In genomic region chr7:129958643-129959479, GRCh38 we compare ENCODE assay signal across 9 cellular contexts.
DNase-seq lines count a peak whose midpoint lies in the region; FAIRE-seq and TF ChIP-seq lines count a peak whose summit lies in the region.
"Had no signal": no experiment of that assay in that cellular context is flagged by ENCODE, and none has a peak within 500 bp of the region (broad histone marks: within the 10 kb centered on the region; RNA-seq: fewer than 3 reads in every experiment).

No MANE protein-coding gene starts in this region.

- in situ Hi-C loops in GM13977 (cut with MboI; ENCODE audit: low pct_unique_long_range_greater_than_20kb, low sequenced_read_pairs, unreplicated experiment): no loop called here
- in situ Hi-C loops in GM13976 (cut with MboI; ENCODE audit: low sequenced_read_pairs, unreplicated experiment): no loop called here

- no peak for FAIRE-seq in urothelium cell line (lab: Jason Lieb, UNC)

- no peak for TF ChIP-seq CTCF in GM13977 (IDR thresholded peaks at IDR 0.05; ENCODE audit: extremely low read depth, insufficient read depth, missing control alignments)
- TF ChIP-seq CTCF in GM13976 (IDR thresholded peaks at IDR 0.05; ENCODE audit: borderline replicate concordance, control extremely low read depth, extremely low read depth, insufficient read depth, missing control alignments): no peak

- DNase-seq in SIG-M5 treated with dmso at 0.1 percent for 504 hours (lab: John Stamatoyannopoulos, UW; ENCODE audit: unreplicated experiment) (peak; percentile 42), SIG-M5 (lab: John Stamatoyannopoulos, UW) (no peak), astrocyte of the hippocampus (ENCODE audit: low read depth, low spot score) (peak; percentile 71), kidney tubule cell (ENCODE audit: low spot score) (peak; percentile 85), urothelium cell line (ENCODE audit: low spot score) (peak; percentile 39), GM13977 (ENCODE audit: low spot score) (no peak), GM13976 (ENCODE audit: low spot score) (no peak)
- DNase-seq in activated T-cell treated with anti-CD3 and anti-CD28 coated beads, Interleukin-2, amount 50 U/mL, for 1 hour: no peak
- DNase-seq: NCI-H345 had no signal

Comparison
In these comparisons a context has a peak if more than half of its experiments do, and no peak if none do; other contexts are left out.
1. DNase-seq: peak in SIG-M5 treated with dmso at 0.1 percent for 504 hours (single experiment), astrocyte of the hippocampus (single experiment), kidney tubule cell (single experiment) and urothelium cell line (single experiment); none in SIG-M5 (single experiment), GM13977 (single experiment), GM13976 (single experiment) and activated T-cell treated with anti-CD3 and anti-CD28 coated beads, Interleukin-2, amount 50 U/mL, for 1 hour (single experiment).